In the genomic region with DNA sequence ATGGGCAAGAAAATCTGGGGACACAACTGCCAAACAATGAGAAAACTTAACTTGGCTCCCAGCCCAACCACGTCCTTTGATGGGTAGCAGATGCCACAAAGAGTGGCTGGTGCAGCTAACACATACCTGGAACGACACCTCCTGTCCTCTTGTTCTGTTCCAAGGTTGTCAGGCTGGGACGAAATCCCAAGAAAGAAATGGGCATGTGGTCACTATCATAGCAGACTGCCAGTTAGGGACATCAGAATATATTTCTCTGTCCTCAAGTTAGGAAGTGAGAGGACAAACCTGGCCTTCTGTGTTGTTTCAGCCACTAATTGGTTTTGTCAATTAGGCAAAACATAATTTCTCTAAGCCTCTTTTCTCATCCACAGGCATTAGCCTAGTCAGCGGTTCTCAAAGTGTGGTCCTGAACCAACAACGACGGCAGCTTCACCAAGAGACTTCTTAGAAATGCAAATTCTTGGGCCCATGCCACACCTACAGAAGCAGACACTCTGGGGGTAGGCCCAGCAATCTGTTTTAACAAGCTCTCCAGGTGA, we compare ENCODE assay signal across 8 cellular contexts.
DNase-seq lines count a peak whose midpoint lies in the region; ATAC-seq, FAIRE-seq and TF ChIP-seq lines count a peak whose summit lies in the region.
"Had no signal": no experiment of that assay in that cellular context is flagged by ENCODE, and none has a peak within 500 bp of the region (broad histone marks: within the 10 kb centered on the region; RNA-seq: fewer than 3 reads in every experiment).

No MANE protein-coding gene starts in this region.

- H3K4me2 ChIP-seq in GM23248 (ENCODE audit: unreplicated experiment) (peak overlapping the region; percentile 79), smooth muscle cell (peak overlapping the region; percentile 66)

- TF ChIP-seq CTCF in RWPE2 (IDR thresholded peaks at IDR 0.05; ENCODE audit: poor library complexity, severe bottlenecking) (no peak), smooth muscle cell (IDR thresholded peaks at IDR 0.05; ENCODE audit: borderline replicate concordance, insufficient read depth, poor library complexity, severe bottlenecking) (no peak)

- H3K9me3 ChIP-seq in GM23248 (ENCODE audit: low read depth) = no peaks in the 10 kb centered on the region
- H3K9me3 ChIP-seq in RWPE2 (ENCODE audit: severe bottlenecking) = no peaks in the 10 kb centered on the region
- no peaks in the 10 kb centered on the region for H3K9me3 ChIP-seq in effector memory CD4-positive, alpha-beta T cell (ENCODE audit: control insufficient read depth, low read length)
- H3K9me3 ChIP-seq in smooth muscle cell (replicated peaks; ENCODE audit: low read depth) = no peaks in the 10 kb centered on the region

- in situ Hi-C loops in GM23248 (cut with MboI) = no loop called here

- WGBS in GM23248 (ENCODE audit: low coverage in 1 of 2, low lambda C conversion rate in 2 of 2, missing lambda C conversion rate in 2 of 2), 2 experiments = 39 to 43% methylated on average over 6 of the region's 6 CpGs
- 53% methylated on average over 6 of the region's 6 CpGs for WGBS in smooth muscle cell (ENCODE audit: low lambda C conversion rate)

- H3K9me2 ChIP-seq in GM23248 (ENCODE audit: insufficient read depth) = no peaks in the 10 kb centered on the region

- H3K4me1 ChIP-seq in GM23248 (ENCODE audit: insufficient read depth) = peaks cover 46% of the 10 kb centered on the region
- H3K4me1 ChIP-seq in RWPE2 (ENCODE audit: insufficient read depth, poor library complexity, severe bottlenecking) = peaks cover 38% of the 10 kb centered on the region
- H3K4me1 ChIP-seq in effector memory CD4-positive, alpha-beta T cell (ENCODE audit: control insufficient read depth, insufficient read depth, low read length, poor library complexity, severe bottlenecking) = peaks cover 74% of the 10 kb centered on the region
- peaks cover 33% of the 10 kb centered on the region for H3K4me1 ChIP-seq in smooth muscle cell (ENCODE audit: low read depth)

- H3K27me3 ChIP-seq in GM23248 (replicated peaks; ENCODE audit: insufficient read depth) (no peaks in the 10 kb centered on the region), RWPE2 (ENCODE audit: insufficient read depth, poor library complexity, severe bottlenecking) (no peaks in the 10 kb centered on the region), smooth muscle cell (ENCODE audit: low read depth) (no peaks in the 10 kb centered on the region)
- H3K27me3 ChIP-seq in effector memory CD4-positive, alpha-beta T cell (replicated peaks; ENCODE audit: control insufficient read depth, insufficient read depth, low read length, poor library complexity, severe bottlenecking) = no peaks in the 10 kb centered on the region

- H4K20me1 ChIP-seq in GM23248 (ENCODE audit: insufficient read depth) = no peaks in the 10 kb centered on the region
- peaks cover 84% of the 10 kb centered on the region for H4K20me1 ChIP-seq in smooth muscle cell (ENCODE audit: low read depth)

- peak; percentile 28 for DNase-seq in GM23248
- no peak for DNase-seq in RWPE2 (ENCODE audit: low spot score)
- DNase-seq in effector memory CD4-positive, alpha-beta T cell = peak in 2 of 3 donors; percentile 46 to 54
- no peak for DNase-seq in smooth muscle cell (lab: John Stamatoyannopoulos, UW; ENCODE audit: unreplicated experiment)
- DNase-seq in AG20443 (ENCODE audit: low spot score) = no peak
- DNase-seq in HTR-8/SVneo (ENCODE audit: insufficient read length, low spot score) = no peak

- H3K79me2 ChIP-seq in GM23248 (ENCODE audit: insufficient read depth) (peaks cover 57% of the 10 kb centered on the region), smooth muscle cell (ENCODE audit: low read depth) (peaks cover 36% of the 10 kb centered on the region)

- H3K36me3 ChIP-seq in GM23248 (ENCODE audit: low read depth) = no peaks in the 10 kb centered on the region
- no peaks in the 10 kb centered on the region for H3K36me3 ChIP-seq in RWPE2 (ENCODE audit: low read depth)
- H3K36me3 ChIP-seq in effector memory CD4-positive, alpha-beta T cell (ENCODE audit: control insufficient read depth, insufficient read depth, low read length) = no peaks in the 10 kb centered on the region
- H3K36me3 ChIP-seq in smooth muscle cell (ENCODE audit: low read depth) = no peaks in the 10 kb centered on the region

- peak overlapping the region; percentile 72 for H3K9ac ChIP-seq in GM23248
- H3K9ac ChIP-seq in smooth muscle cell (ENCODE audit: low read depth) = no peak overlapping the region

- H3K27ac ChIP-seq in GM23248 (peak overlapping the region; percentile 88), RWPE2 (ENCODE audit: poor library complexity, severe bottlenecking) (peak overlapping the region; percentile 70), smooth muscle cell (ENCODE audit: low read depth) (peak overlapping the region; percentile 88)
- H3K27ac ChIP-seq in effector memory CD4-positive, alpha-beta T cell (ENCODE audit: insufficient read depth, low read length, poor library complexity, severe bottlenecking) = peak overlapping the region; percentile 96
- H3K27ac ChIP-seq: VCaP had no signal

- FAIRE-seq in HTR-8/SVneo (lab: Jason Lieb, UNC) = no peak

- no peak for ATAC-seq in RWPE2 (ENCODE audit: low read depth)
- no peak for ATAC-seq in GM21825 (IDR thresholded peaks at IDR 0.05; ENCODE audit: unreplicated experiment)

- no peak overlapping the region for H2AFZ ChIP-seq in GM23248
- no peak overlapping the region for H2AFZ ChIP-seq in smooth muscle cell (ENCODE audit: low read depth)

- H3K4me3 ChIP-seq in GM23248 (peak overlapping the region; percentile 60), RWPE2 (ENCODE audit: severe bottlenecking) (no peak overlapping the region), smooth muscle cell (no peak overlapping the region)
- H3K4me3 ChIP-seq in effector memory CD4-positive, alpha-beta T cell (ENCODE audit: insufficient read depth, low read depth, low read length, poor library complexity, severe bottlenecking) = no peak overlapping the region

- H3F3A ChIP-seq in GM23248 (ENCODE audit: insufficient read depth) = peaks cover 47% of the 10 kb centered on the region
- peaks cover 14% of the 10 kb centered on the region for H3F3A ChIP-seq in smooth muscle cell (ENCODE audit: low read depth)

Comparison
In these comparisons a context has a peak if more than half of its experiments do, and no peak if none do; other contexts are left out.
1. DNase-seq: peak in GM23248 (single experiment) and effector memory CD4-positive, alpha-beta T cell (2 of 3); none in RWPE2 (single experiment), smooth muscle cell (single experiment), AG20443 (single experiment) and HTR-8/SVneo (single experiment).
2. Peak in every context shown above with its lines, with median percentiles within 50 percentile points of each other: H3K27ac ChIP-seq.